28 cellular contexts compared by ENCODE assay signal in genomic region chr1:109954180-109954579, GRCh38. TPM values are rescaled to one million over a fixed set of nuclear protein-coding genes. Genes with fewer than 3 reads are reported as not detected.
DNase-seq lines count a peak whose midpoint lies in the region; ATAC-seq and TF ChIP-seq lines count a peak whose summit lies in the region.
"Had no signal": no experiment of that assay in that cellular context is flagged by ENCODE, and none has a peak within 500 bp of the region (broad histone marks: within the 10 kb centered on the region; RNA-seq: fewer than 3 reads in every experiment).

No MANE protein-coding gene starts in this region.

- H3K27me3 ChIP-seq in right lobe of liver = no peaks in the 10 kb centered on the region
- H3K27me3 ChIP-seq in transverse colon = no peaks in the 10 kb centered on the region
- H3K27me3 ChIP-seq: ascending aorta, BE2C, dorsolateral prefrontal cortex had no signal

- peaks cover 0 to 5% (median 2%) of the 10 kb centered on the region in 4 donors for H3K4me1 ChIP-seq in right lobe of liver
- peaks cover 0 to 7% (median 3%) of the 10 kb centered on the region in 4 donors for H3K4me1 ChIP-seq in transverse colon
- H3K4me1 ChIP-seq: ascending aorta, BE2C, prostate gland had no signal

- H3K36me3 ChIP-seq in right lobe of liver (no peaks in the 10 kb centered on the region), transverse colon (no peaks in the 10 kb centered on the region)
- H3K36me3 ChIP-seq: ascending aorta, BE2C, prostate gland had no signal

- in situ Hi-C loops in transverse colon (cut with MboI; ENCODE audit: low pct_ligation_motif_present in 1 of 4, low pct_unique_long_range_greater_than_20kb in 1 of 4, low sequenced_read_pairs in 3 of 4) = no loop called here

- intact Hi-C loops in Right ventricle myocardium superior (cut with DNase I) (no loop called here), left cardiac atrium (cut with DNase I) (no loop called here), right lobe of liver (cut with DNase I) (no loop called here), transverse colon (cut with DNase I; ENCODE audit: low total_unique reads) (no loop called here), Calu3 (cut with micrococcal nuclease; ENCODE audit: unreplicated experiment) (no loop called here)

- no peaks in the 10 kb centered on the region for H3K9me3 ChIP-seq in right lobe of liver
- H3K9me3 ChIP-seq in transverse colon = no peaks in the 10 kb centered on the region
- H3K9me3 ChIP-seq: A549, ascending aorta, BE2C, prostate gland had no signal

- ATAC-seq in Right ventricle myocardium superior (ENCODE audit: poor library complexity) (peak; percentile 91), left cardiac atrium (no peak), right lobe of liver (peak in 3 of 4 donors; percentile 33 to 61 (median 51)), GM18868 (IDR thresholded peaks at IDR 0.05; ENCODE audit: unreplicated experiment) (no peak)
- ATAC-seq: A549; activated CD4-positive, CD25-positive, alpha-beta regulatory T cell treated with anti-CD3 and anti-CD28 coated beads, Interleukin-2, amount 50 U/mL, for 24 hours; activated naive CD4-positive, alpha-beta T cell treated with anti-CD3 and anti-CD28 coated beads, Interleukin-2, amount 50 U/mL, for 72 hours had no signal

- H3K4me3 ChIP-seq in fibroblast of villous mesenchyme (ENCODE audit: low read depth, low read length) = no peak overlapping the region
- no peak overlapping the region for H3K4me3 ChIP-seq in right lobe of liver
- no peak overlapping the region for H3K4me3 ChIP-seq in transverse colon
- H3K4me3 ChIP-seq: A549, ascending aorta, dorsolateral prefrontal cortex, lung, prostate gland, skin epidermis had no signal

- TF ChIP-seq POLR2A in right lobe of liver (IDR thresholded peaks at IDR 0.05) = no peak
- TF ChIP-seq POLR2A in transverse colon (IDR thresholded peaks at IDR 0.05) = no peak

- no peak overlapping the region for H3K4me3 Mint-ChIP-seq in Calu3 (ENCODE audit: low read depth, unreplicated experiment)
- H3K4me3 Mint-ChIP-seq: activated CD4-positive, alpha-beta memory T cell treated with anti-CD3 and anti-CD28 coated beads for 36 hours; central memory CD8-positive, alpha-beta T cell had no signal

- CTCF ChIA-PET in Calu3 (lab: Charles Lee) = no interaction called here

- DNase-seq in Right ventricle myocardium superior = no peak
- DNase-seq in left cardiac atrium = no peak
- peak; percentile 79 for DNase-seq in fibroblast of villous mesenchyme (ENCODE audit: low read depth)
- no peak for DNase-seq in right lobe of liver
- no peak for DNase-seq in transverse colon
- DNase-seq in hepatic stellate cell (ENCODE audit: low spot score) = no peak
- no peak for DNase-seq in Calu3
- DNase-seq: activated CD4-positive, alpha-beta memory T cell treated with anti-CD3 and anti-CD28 coated beads for 36 hours; BE2C; dorsolateral prefrontal cortex; GOT3; hypothalamus; NCI-H187; NCI-H2171 treated with DMSO at 0.1 percent for 48 hours; NCI-H748 treated with DMSO at 0.1 percent for 48 hours; substantia nigra; T-helper 9 cell had no signal

- H3K36me3 Mint-ChIP-seq in Calu3 (ENCODE audit: insufficient read depth, unreplicated experiment) = no peaks in the 10 kb centered on the region
- H3K36me3 Mint-ChIP-seq: activated CD4-positive, alpha-beta memory T cell treated with anti-CD3 and anti-CD28 coated beads for 36 hours; activated naive CD4-positive, alpha-beta T cell treated with anti-CD3 and anti-CD28 coated beads, Interleukin-2, amount 50 U/mL, for 72 hours had no signal

- peaks cover 15% of the 10 kb centered on the region for H3K4me1 Mint-ChIP-seq in Calu3 (ENCODE audit: low read depth, unreplicated experiment)
- H3K4me1 Mint-ChIP-seq: central memory CD8-positive, alpha-beta T cell had no signal

- no peaks in the 10 kb centered on the region for H3K9me3 Mint-ChIP-seq in Calu3 (ENCODE audit: low read depth, unreplicated experiment)
- H3K9me3 Mint-ChIP-seq: activated CD4-positive, alpha-beta memory T cell treated with anti-CD3 and anti-CD28 coated beads for 36 hours; activated naive CD4-positive, alpha-beta T cell treated with anti-CD3 and anti-CD28 coated beads, Interleukin-2, amount 50 U/mL, for 72 hours; activated T-helper 2 cell treated with anti-CD3 and anti-CD28 coated beads, Interferon-gamma antibody, Interleukin-2, Interleukin-4, amounts not matched to agents 10 μg/mL and 5 μg/mL and 100 μg/mL, durations not matched to agents 14 hours and 24 hours and 36 hours; central memory CD8-positive, alpha-beta T cell had no signal

- no peak overlapping the region for H3K27ac Mint-ChIP-seq in Calu3 (ENCODE audit: unreplicated experiment)
- H3K27ac Mint-ChIP-seq: activated CD4-positive, alpha-beta memory T cell treated with anti-CD3 and anti-CD28 coated beads for 36 hours; activated naive CD4-positive, alpha-beta T cell treated with anti-CD3 and anti-CD28 coated beads, Interleukin-2, amount 50 U/mL, for 72 hours; activated T-helper 2 cell treated with anti-CD3 and anti-CD28 coated beads, Interferon-gamma antibody, Interleukin-2, Interleukin-4, amounts not matched to agents 10 μg/mL and 5 μg/mL and 100 μg/mL, durations not matched to agents 14 hours and 24 hours and 36 hours had no signal

- 43% methylated on average over 1 of the region's 1 CpG for WGBS in right lobe of liver (ENCODE audit: insufficient coverage, low coverage, low lambda C conversion rate, missing lambda C conversion rate)
- 44% methylated on average over 1 of the region's 1 CpG; no CpG with 5 or more reads in 1 of the 2 donors for WGBS in transverse colon (ENCODE audit: low coverage in 1 of 2), 2 donors

- no peak overlapping the region for H3K27ac ChIP-seq in right lobe of liver
- H3K27ac ChIP-seq in transverse colon = peak overlapping the region in 3 of 4 donors; percentile 3 to 42 (median 21)
- H3K27ac ChIP-seq: ascending aorta, dorsolateral prefrontal cortex, prostate gland, RWPE1, skin epidermis had no signal

- no TSS peak for BruUV-seq in Calu3 (replicated peaks; lab: Mats Ljungman, UMichigan)

- no peak for TF ChIP-seq EP300 in transverse colon (IDR thresholded peaks at IDR 0.05; ENCODE audit: low read depth)

- no peaks in the 10 kb centered on the region for H3K27me3 Mint-ChIP-seq in Calu3 (ENCODE audit: unreplicated experiment)
- H3K27me3 Mint-ChIP-seq: central memory CD8-positive, alpha-beta T cell had no signal

- TF ChIP-seq CTCF in fibroblast of villous mesenchyme (IDR thresholded peaks at IDR 0.05; ENCODE audit: insufficient read depth, low read depth, low read length) (no peak), right lobe of liver (IDR thresholded peaks at IDR 0.05) (no peak), transverse colon (IDR thresholded peaks at IDR 0.05) (no peak), Calu3 (IDR thresholded peaks at IDR 0.05; ENCODE audit: unreplicated experiment) (no peak)

RNA-seq across cellular contexts. Expression of gene AHCYL1, which starts 30.4 kb away (rescaled TPM):
- total RNA-seq in Right ventricle myocardium superior (39.8 TPM), left cardiac atrium (10 to 100 TPM; 42.9 to 55.7 TPM), fibroblast of villous mesenchyme (49.0 and 66.9 TPM in 2 replicates), right lobe of liver (10 to 100 TPM; 51.4 to 77.5 (median 56.0) TPM), transverse colon (10 to 100 TPM; 31.8 to 71.5 (median 51.3) TPM), Calu3 (2022) (54.2 and 56.5 TPM in 2 replicates)

RNA-seq across cellular contexts. Expression of gene CSF1, which starts 43.5 kb away (rescaled TPM):
- 16.0 TPM for total RNA-seq in Right ventricle myocardium superior
- total RNA-seq in left cardiac atrium = 10 to 100 TPM; 30.8 to 44.1 TPM
- 24.5 and 64.8 TPM in 2 replicates for total RNA-seq in fibroblast of villous mesenchyme
- 10 to 100 TPM in 5 of 6 experiments, 1 to 10 TPM in 1; 4.8 to 44.1 (median 22.0) TPM for total RNA-seq in right lobe of liver
- 10 to 100 TPM in 3 of 4 donors, 1 to 10 TPM in 1; 9.7 to 63.1 (median 14.4) TPM for total RNA-seq in transverse colon
- total RNA-seq in Calu3 (2022) = 10.8 and 11.1 TPM in 2 replicates

Comparison
In these comparisons a context has a peak if more than half of its experiments do, and no peak if none do; other contexts are left out.
1. ATAC-seq: peak in Right ventricle myocardium superior (single experiment) and right lobe of liver (3 of 4); none in left cardiac atrium (0 of 2) and GM18868 (single experiment).
2. H3K27ac ChIP-seq: peak in transverse colon (3 of 4); none in right lobe of liver (0 of 3).